ENCODE assay signal across 19 cellular contexts in the genomic region with DNA sequence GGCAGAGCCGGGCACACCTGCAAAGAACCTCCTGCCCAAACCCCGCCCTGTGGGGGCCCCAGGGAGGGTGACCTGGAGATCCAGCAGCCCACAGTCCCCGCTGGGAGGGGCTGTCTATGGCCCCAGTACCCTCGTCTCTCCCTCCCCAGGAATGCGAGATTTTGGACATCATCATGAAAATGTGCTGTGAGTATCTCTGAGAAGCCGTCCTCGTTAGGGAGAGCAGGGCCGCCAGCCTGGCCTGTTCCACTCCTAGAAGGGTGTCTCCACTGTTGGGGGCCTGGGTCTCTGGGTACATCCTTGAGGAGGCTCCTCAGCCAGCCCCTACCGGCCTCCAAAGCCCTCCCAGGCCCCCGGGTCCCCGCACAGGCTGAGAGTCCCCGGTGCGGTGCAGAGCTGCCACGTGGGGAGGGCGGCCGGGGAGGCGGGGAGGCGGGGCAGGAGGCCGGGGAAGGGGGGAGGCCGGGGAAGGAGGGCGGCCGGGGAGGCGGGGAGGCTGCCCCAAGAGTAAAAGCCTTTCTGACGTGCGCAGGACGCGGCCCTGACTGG. TPM values are rescaled to one million over a fixed set of nuclear protein-coding genes. Genes with fewer than 3 reads are reported as not detected.
DNase-seq lines count a peak whose midpoint lies in the region; ATAC-seq and TF ChIP-seq lines count a peak whose summit lies in the region.
"Had no signal": no experiment of that assay in that cellular context is flagged by ENCODE, and none has a peak within 500 bp of the region (broad histone marks: within the 10 kb centered on the region; RNA-seq: fewer than 3 reads in every experiment).

No MANE protein-coding gene starts in this region.

- ATAC-seq in activated naive CD4-positive, alpha-beta T cell treated with anti-CD3 and anti-CD28 coated beads, Interleukin-2, amount 50 U/mL, for 72 hours, result no peak
- no peak for ATAC-seq in lower lobe of right lung
- ATAC-seq in GM18520 (IDR thresholded peaks at IDR 0.05; ENCODE audit: unreplicated experiment), result no peak
- ATAC-seq: activated T-helper 17 cell treated with anti-CD3 and anti-CD28 coated beads, Interleukin-2, amount 50 U/mL, for 72 hours; gastrocnemius medialis; naive thymus-derived CD8-positive, alpha-beta T cell had no signal

- CTCF ChIA-PET in activated naive CD4-positive, alpha-beta T cell treated with anti-CD3 and anti-CD28 coated beads, Interleukin-2, amount 10 ng/mL, durations not matched to agents 7 days and 5 days (lab: Charles Lee), result interaction anchor here (0.7 kb wide), 1 partner anchor 20 kb away, joined by 3 read pairs; no protein-coding TSS in a partner anchor

- intact Hi-C loops in lower lobe of right lung (cut with DNase I) (no loop called here), stomach (cut with DNase I; ENCODE audit: low total_unique reads) (no loop called here)

- H3K9me3 ChIP-seq in lower lobe of right lung (no peaks in the 10 kb centered on the region), stomach (no peaks in the 10 kb centered on the region)
- H3K9me3 ChIP-seq: Caco-2, gastrocnemius medialis had no signal

- TF ChIP-seq POLR2A in stomach (IDR thresholded peaks at IDR 0.05), result no peak

- peak; percentile 8 for DNase-seq in activated naive CD4-positive, alpha-beta T cell treated with anti-CD3 and anti-CD28 coated beads, Interleukin-2, amount 10 ng/mL, durations not matched to agents 7 days and 5 days
- DNase-seq in activated naive CD4-positive, alpha-beta T cell treated with anti-CD3 and anti-CD28 coated beads, Interleukin-2, amount 50 U/mL, for 72 hours (ENCODE audit: low spot score in 2 of 2), result no peak
- peak; percentile 34 for DNase-seq in ecto neural progenitor cell (ENCODE audit: low spot score)
- peak; percentile 39 for DNase-seq in lower lobe of right lung
- DNase-seq in stomach, result no peak
- DNase-seq in D341Med (ENCODE audit: low spot score), result no peak
- DNase-seq in epidermal melanocyte (ENCODE audit: insufficient read length, low spot score), result no peak
- DNase-seq: activated CD4-positive, alpha-beta T cell treated with anti-CD3 and anti-CD28 coated beads, Interleukin-2, amount 10 ng/mL, durations not matched to agents 7 days and 5 days; amniotic stem cell; cerebellar nuclear complex; gastrocnemius medialis; HFFc6; NCI-H774; stimulated activated CD4-positive, alpha-beta T cell treated with anti-CD3 and anti-CD28 coated beads, Interleukin-15, amount 100 ng/mL, for 24 hours had no signal

- H3K36me3 Mint-ChIP-seq in activated naive CD4-positive, alpha-beta T cell treated with anti-CD3 and anti-CD28 coated beads, Interleukin-2, amount 10 ng/mL, durations not matched to agents 7 days and 5 days, result peaks cover under 1% of the 10 kb centered on the region
- no peaks in the 10 kb centered on the region for H3K36me3 Mint-ChIP-seq in activated naive CD4-positive, alpha-beta T cell treated with anti-CD3 and anti-CD28 coated beads, Interleukin-2, amount 50 U/mL, for 72 hours

- H3K27ac ChIP-seq in lower lobe of right lung (no peak overlapping the region), stomach (peak overlapping the region in 4 of 5 donors; percentile 20 to 75 (median 53))

- peaks cover 6% of the 10 kb centered on the region for H3K9me3 Mint-ChIP-seq in activated naive CD4-positive, alpha-beta T cell treated with anti-CD3 and anti-CD28 coated beads, Interleukin-2, amount 10 ng/mL, durations not matched to agents 7 days and 5 days
- no peaks in the 10 kb centered on the region for H3K9me3 Mint-ChIP-seq in activated naive CD4-positive, alpha-beta T cell treated with anti-CD3 and anti-CD28 coated beads, Interleukin-2, amount 50 U/mL, for 72 hours
- H3K9me3 Mint-ChIP-seq: activated T-helper 17 cell treated with anti-CD3 and anti-CD28 coated beads, Interleukin-2, amount 50 U/mL, for 72 hours; naive thymus-derived CD8-positive, alpha-beta T cell had no signal

- TF ChIP-seq CTCF in lower lobe of right lung (IDR thresholded peaks at IDR 0.05) (no peak), stomach (IDR thresholded peaks at IDR 0.05) (no peak)

- H3K27ac Mint-ChIP-seq in activated naive CD4-positive, alpha-beta T cell treated with anti-CD3 and anti-CD28 coated beads, Interleukin-2, amount 10 ng/mL, durations not matched to agents 7 days and 5 days, result no peak overlapping the region
- no peak overlapping the region for H3K27ac Mint-ChIP-seq in activated naive CD4-positive, alpha-beta T cell treated with anti-CD3 and anti-CD28 coated beads, Interleukin-2, amount 50 U/mL, for 72 hours
- H3K27ac Mint-ChIP-seq: activated CD4-positive, alpha-beta T cell treated with anti-CD3 and anti-CD28 coated beads, Interleukin-2, amount 10 ng/mL, durations not matched to agents 7 days and 5 days; activated T-helper 17 cell treated with anti-CD3 and anti-CD28 coated beads, Interleukin-2, amount 50 U/mL, for 72 hours; HFFc6 had no signal

- H3K27me3 Mint-ChIP-seq in activated naive CD4-positive, alpha-beta T cell treated with anti-CD3 and anti-CD28 coated beads, Interleukin-2, amount 10 ng/mL, durations not matched to agents 7 days and 5 days, result no peaks in the 10 kb centered on the region
- H3K27me3 Mint-ChIP-seq: activated CD4-positive, alpha-beta T cell treated with anti-CD3 and anti-CD28 coated beads, Interleukin-2, amount 10 ng/mL, durations not matched to agents 7 days and 5 days; activated T-helper 17 cell treated with anti-CD3 and anti-CD28 coated beads, Interleukin-2, amount 50 U/mL, for 72 hours; naive thymus-derived CD8-positive, alpha-beta T cell had no signal

- H3K27me3 ChIP-seq in lower lobe of right lung (ENCODE audit: low read depth) (no peaks in the 10 kb centered on the region), stomach (no peaks in the 10 kb centered on the region)
- H3K27me3 ChIP-seq: gastrocnemius medialis had no signal

- H3K4me3 ChIP-seq in lower lobe of right lung (no peak overlapping the region), stomach (no peak overlapping the region)
- H3K4me3 ChIP-seq: gastrocnemius medialis, lung had no signal

- H3K4me1 Mint-ChIP-seq in activated naive CD4-positive, alpha-beta T cell treated with anti-CD3 and anti-CD28 coated beads, Interleukin-2, amount 10 ng/mL, durations not matched to agents 7 days and 5 days, result no peaks in the 10 kb centered on the region
- H3K4me1 Mint-ChIP-seq: activated CD4-positive, alpha-beta T cell treated with anti-CD3 and anti-CD28 coated beads, Interleukin-2, amount 10 ng/mL, durations not matched to agents 7 days and 5 days; activated T-helper 17 cell treated with anti-CD3 and anti-CD28 coated beads, Interleukin-2, amount 50 U/mL, for 72 hours had no signal

- H3K36me3 ChIP-seq in lower lobe of right lung (peaks cover 36% of the 10 kb centered on the region), stomach (peaks cover 34 to 94% (median 79%) of the 10 kb centered on the region in 4 donors)

- WGBS in stomach, 5 donors, result 60 to 91% (median 78%) methylated on average over 13 to 26 of the region's 27 CpGs

- H3K4me3 Mint-ChIP-seq in activated naive CD4-positive, alpha-beta T cell treated with anti-CD3 and anti-CD28 coated beads, Interleukin-2, amount 10 ng/mL, durations not matched to agents 7 days and 5 days, result no peak overlapping the region
- H3K4me3 Mint-ChIP-seq: activated CD4-positive, alpha-beta T cell treated with anti-CD3 and anti-CD28 coated beads, Interleukin-2, amount 10 ng/mL, durations not matched to agents 7 days and 5 days; activated T-helper 17 cell treated with anti-CD3 and anti-CD28 coated beads, Interleukin-2, amount 50 U/mL, for 72 hours; HFFc6; naive thymus-derived CD8-positive, alpha-beta T cell had no signal

- H3K4me1 ChIP-seq in lower lobe of right lung (no peaks in the 10 kb centered on the region), stomach (peaks cover 0 to 6% (median 1%) of the 10 kb centered on the region in 4 donors)
- H3K4me1 ChIP-seq: gastrocnemius medialis had no signal

- TF ChIP-seq EP300 in stomach (IDR thresholded peaks at IDR 0.05), result no peak

RNA-seq across cellular contexts. Expression of gene COL6A1, which starts 18.7 kb away (rescaled TPM):
- 1 to 10 TPM; 2.0 to 4.7 TPM for total RNA-seq in activated naive CD4-positive, alpha-beta T cell treated with anti-CD3 and anti-CD28 coated beads, Interleukin-2, amount 50 U/mL, for 72 hours
- total RNA-seq in lower lobe of right lung, result 148 TPM
- 100 to 1,000 TPM; 147 to 756 (median 342) TPM for total RNA-seq in stomach
- polyA plus RNA-seq in stomach, result 100 to 1,000 TPM in 1 of 3 donors, 10 to 100 TPM in 2; 63.2 to 174 (median 73.6) TPM

Comparison
In these comparisons a context has a peak if more than half of its experiments do, and no peak if none do; other contexts are left out.
1. DNase-seq: peak in activated naive CD4-positive, alpha-beta T cell treated with anti-CD3 and anti-CD28 coated beads, Interleukin-2, amount 10 ng/mL, durations not matched to agents 7 days and 5 days (single experiment), ecto neural progenitor cell (single experiment) and lower lobe of right lung (single experiment); none in activated naive CD4-positive, alpha-beta T cell treated with anti-CD3 and anti-CD28 coated beads, Interleukin-2, amount 50 U/mL, for 72 hours (0 of 2), stomach (single experiment), D341Med (single experiment) and epidermal melanocyte (single experiment).
2. RNA of gene COL6A1, which starts 18.7 kb away (total RNA-seq): 147 to 756 TPM in stomach and 148 TPM in lower lobe of right lung (single experiment); 2.0 to 4.7 TPM in activated naive CD4-positive, alpha-beta T cell treated with anti-CD3 and anti-CD28 coated beads, Interleukin-2, amount 50 U/mL, for 72 hours; every median in the first group is over 10 times any median in the second.